Comparison of ENCODE assay signal across 1 cellular context in the genomic region with DNA sequence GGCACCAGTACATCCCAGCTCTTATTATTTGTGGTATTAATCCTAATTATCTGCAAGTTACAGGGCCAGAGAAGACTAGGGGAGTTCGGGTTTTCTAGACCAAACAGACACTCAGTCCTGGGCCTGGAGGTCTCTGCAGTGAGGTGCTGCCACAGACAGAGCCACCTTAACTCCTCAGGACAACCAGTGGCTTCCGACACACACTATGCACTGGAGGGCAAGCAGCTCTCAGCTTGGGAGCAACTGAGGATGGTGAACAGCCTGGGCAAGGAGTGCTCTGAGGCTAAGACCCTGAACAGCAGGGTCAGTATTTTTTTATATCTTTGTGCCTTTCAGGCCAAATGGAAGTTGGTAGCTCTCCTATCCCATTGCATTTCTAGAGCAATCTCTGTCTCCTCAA.
TF ChIP-seq lines count a peak whose summit lies in the region.

No MANE protein-coding gene starts in this region.

TF ChIP-seq in IMR-90, 13 proteins besides CTCF, POLR2A, EP300 and RAD21:
- no peak for TF ChIP-seq FOS (IDR thresholded peaks at IDR 0.05; ENCODE audit: low read depth, low read length)
- no peak for TF ChIP-seq NFE2L2 (IDR thresholded peaks at IDR 0.05; ENCODE audit: low read depth, low read length)
- TF ChIP-seq RFX5 (IDR thresholded peaks at IDR 0.05; ENCODE audit: low read depth, low read length) = no peak
- TF ChIP-seq CHD1 (IDR thresholded peaks at IDR 0.05; ENCODE audit: low read depth, low read length) = no peak
- TF ChIP-seq, protein P1, sequence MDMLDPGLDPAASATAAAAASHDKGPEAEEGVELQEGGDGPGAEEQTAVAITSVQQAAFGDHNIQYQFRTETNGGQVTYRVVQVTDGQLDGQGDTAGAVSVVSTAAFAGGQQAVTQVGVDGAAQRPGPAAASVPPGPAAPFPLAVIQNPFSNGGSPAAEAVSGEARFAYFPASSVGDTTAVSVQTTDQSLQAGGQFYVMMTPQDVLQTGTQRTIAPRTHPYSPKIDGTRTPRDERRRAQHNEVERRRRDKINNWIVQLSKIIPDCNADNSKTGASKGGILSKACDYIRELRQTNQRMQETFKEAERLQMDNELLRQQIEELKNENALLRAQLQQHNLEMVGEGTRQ (IDR thresholded peaks at IDR 0.05; ENCODE audit: low read depth, low read length) = no peak
- TF ChIP-seq CEBPB (IDR thresholded peaks at IDR 0.05; ENCODE audit: low read depth, low read length) = no peak
